ENCODE assay signal across 13 cellular contexts in genomic region chr12:113464852-113465719, GRCh38. TPM values are rescaled to one million over a fixed set of nuclear protein-coding genes. Genes with fewer than 3 reads are reported as not detected.
DNase-seq lines count a peak whose midpoint lies in the region; ATAC-seq and TF ChIP-seq lines count a peak whose summit lies in the region.
"Had no signal": no experiment of that assay in that cellular context is flagged by ENCODE, and none has a peak within 500 bp of the region (broad histone marks: within the 10 kb centered on the region; RNA-seq: fewer than 3 reads in every experiment).

No MANE protein-coding gene starts in this region.

- ATAC-seq in HG02642 (IDR thresholded peaks at IDR 0.05; ENCODE audit: poor library complexity, unreplicated experiment) = no peak

- H3K36me3 Mint-ChIP-seq in progenitor cell of endocrine pancreas (ENCODE audit: insufficient read depth) = no peaks in the 10 kb centered on the region

- H3K4me1 Mint-ChIP-seq in progenitor cell of endocrine pancreas (ENCODE audit: low read depth) = peaks cover 17% of the 10 kb centered on the region

- peak; percentile 51 for DNase-seq in NCI-H82 (lab: John Stamatoyannopoulos, UW)
- no peak for DNase-seq in NCI-H82 treated with DMSO at 0.1 percent for 48 hours (lab: John Stamatoyannopoulos, UW; ENCODE audit: unreplicated experiment)
- DNase-seq in ecto neural progenitor cell (ENCODE audit: low spot score) = peak; percentile 84
- no peak for DNase-seq in progenitor cell of endocrine pancreas (ENCODE audit: low spot score, unreplicated experiment)
- DNase-seq in D341Med (ENCODE audit: low spot score) = no peak
- no peak for DNase-seq in GF-D8 (lab: John Stamatoyannopoulos, UW)
- DNase-seq: effector CD4-positive, alpha-beta T cell; NCI-H1436 treated with DMSO at 0.1 percent for 48 hours; nucleus accumbens; Peyer's patch; transverse colon had no signal

- peaks cover 82% of the 10 kb centered on the region for H3K27me3 Mint-ChIP-seq in progenitor cell of endocrine pancreas

- no peak overlapping the region for H3K9ac ChIP-seq in HUES48 (ENCODE audit: low read depth, low read length)

- peak overlapping the region; percentile 64 for H3K4me3 ChIP-seq in HUES48 (ENCODE audit: low read depth, low read length)

- no peak overlapping the region for H3K27ac ChIP-seq in HUES48 (ENCODE audit: low read depth, low read length)
- H3K27ac ChIP-seq: Peyer's patch, transverse colon had no signal

- H3K36me3 ChIP-seq in HUES48 (ENCODE audit: control insufficient read depth, insufficient read depth, low read length) = peaks cover 4% of the 10 kb centered on the region; the same call in 1 of the 2 replicates
- H3K36me3 ChIP-seq: Peyer's patch, transverse colon had no signal

- peak; percentile 21 for TF ChIP-seq CTCF in progenitor cell of endocrine pancreas (IDR thresholded peaks at IDR 0.05; ENCODE audit: unreplicated experiment)

- no peak overlapping the region for H3K27ac Mint-ChIP-seq in progenitor cell of endocrine pancreas

- no peaks in the 10 kb centered on the region for H3K9me3 ChIP-seq in HUES48 (ENCODE audit: control insufficient read depth, insufficient read depth, low read length)
- H3K9me3 ChIP-seq: Peyer's patch, transverse colon had no signal

- no peaks in the 10 kb centered on the region for H3K9me3 Mint-ChIP-seq in progenitor cell of endocrine pancreas (ENCODE audit: low read depth)

- peak overlapping the region; percentile 41 for H3K4me3 Mint-ChIP-seq in progenitor cell of endocrine pancreas (ENCODE audit: low read depth)

- H3K4me1 ChIP-seq in HUES48 (ENCODE audit: control insufficient read depth, insufficient read depth, low read length) = peaks cover 57% of the 10 kb centered on the region

- H3K27me3 ChIP-seq in HUES48 (ENCODE audit: control insufficient read depth, insufficient read depth, low read length) = peaks cover 97% of the 10 kb centered on the region

RNA-seq across cellular contexts. Expression of gene LHX5, which starts 6.6 kb away (rescaled TPM):
- total RNA-seq in progenitor cell of endocrine pancreas = 0.41 and 0.78 TPM in 2 replicates
- total RNA-seq: Peyer's patch, transverse colon had no signal

RNA-seq across cellular contexts. Expression of gene SDSL, which starts 42.9 kb away (rescaled TPM):
- 14.0 and 17.2 TPM in 2 replicates for total RNA-seq in progenitor cell of endocrine pancreas

Comparison
In these comparisons a context has a peak if more than half of its experiments do, and no peak if none do; other contexts are left out.
1. DNase-seq: peak in NCI-H82 (single experiment) and ecto neural progenitor cell (single experiment); none in NCI-H82 treated with DMSO at 0.1 percent for 48 hours (single experiment), progenitor cell of endocrine pancreas (single experiment), D341Med (single experiment) and GF-D8 (single experiment).